Comparison of ENCODE assay signal across 33 cellular contexts in genomic region chr22:44818727-44819126, GRCh38.
"Had no signal": no experiment of that assay in that cellular context is flagged by ENCODE, and none has a peak within 500 bp of the region (broad histone marks: within the 10 kb centered on the region; RNA-seq: fewer than 3 reads in every experiment).

No MANE protein-coding gene starts in this region.

- H3K4me3 Mint-ChIP-seq: activated CD4-positive, alpha-beta memory T cell treated with anti-CD3 and anti-CD28 coated beads, Interleukin-2, amount 10 ng/mL, durations not matched to agents 7 days and 5 days; activated CD8-positive, alpha-beta memory T cell treated with anti-CD3 and anti-CD28 coated beads, Interleukin-2, amount 10 ng/mL, durations not matched to agents 7 days and 5 days; activated naive CD4-positive, alpha-beta T cell treated with anti-CD3 and anti-CD28 coated beads, Interleukin-2, amount 50 U/mL, for 24 hours; activated naive CD8-positive, alpha-beta T cell treated with anti-CD3 and anti-CD28 coated beads, Interleukin-2, amount 10 ng/mL, durations not matched to agents 7 days and 5 days had no signal

- H3K36me3 ChIP-seq: ascending aorta, cardiac muscle cell, Peyer's patch had no signal

- H3K27ac Mint-ChIP-seq: activated CD4-positive, alpha-beta memory T cell treated with anti-CD3 and anti-CD28 coated beads, Interleukin-2, amount 10 ng/mL, durations not matched to agents 7 days and 5 days; activated CD8-positive, alpha-beta memory T cell treated with anti-CD3 and anti-CD28 coated beads, Interleukin-2, amount 10 ng/mL, durations not matched to agents 7 days and 5 days; activated naive CD4-positive, alpha-beta T cell treated with anti-CD3 and anti-CD28 coated beads, Interleukin-2, amount 50 U/mL, for 24 hours; activated naive CD8-positive, alpha-beta T cell treated with anti-CD3 and anti-CD28 coated beads, Interleukin-2, amount 10 ng/mL, durations not matched to agents 7 days and 5 days had no signal

- H3K27me3 Mint-ChIP-seq: activated CD4-positive, alpha-beta memory T cell treated with anti-CD3 and anti-CD28 coated beads, Interleukin-2, amount 10 ng/mL, durations not matched to agents 7 days and 5 days; activated CD8-positive, alpha-beta memory T cell treated with anti-CD3 and anti-CD28 coated beads, Interleukin-2, amount 10 ng/mL, durations not matched to agents 7 days and 5 days had no signal

- H3K27ac ChIP-seq: ascending aorta, cardiac muscle cell, Peyer's patch, VCaP had no signal

- H3K9me3 Mint-ChIP-seq: activated CD4-positive, alpha-beta memory T cell treated with anti-CD3 and anti-CD28 coated beads, Interleukin-2, amount 10 ng/mL, durations not matched to agents 7 days and 5 days; activated naive CD4-positive, alpha-beta T cell treated with anti-CD3 and anti-CD28 coated beads, Interleukin-2, amount 50 U/mL, for 24 hours; activated naive CD8-positive, alpha-beta T cell treated with anti-CD3 and anti-CD28 coated beads, Interleukin-2, amount 10 ng/mL, durations not matched to agents 7 days and 5 days had no signal

- H3K4me1 ChIP-seq: ascending aorta, Peyer's patch had no signal

- H3K4me3 ChIP-seq: ascending aorta, cardiac muscle cell, Peyer's patch had no signal

- H3K9me3 ChIP-seq: ascending aorta, Peyer's patch had no signal

- H3K4me1 Mint-ChIP-seq: activated CD4-positive, alpha-beta memory T cell treated with anti-CD3 and anti-CD28 coated beads, Interleukin-2, amount 10 ng/mL, durations not matched to agents 7 days and 5 days; activated CD8-positive, alpha-beta memory T cell treated with anti-CD3 and anti-CD28 coated beads, Interleukin-2, amount 10 ng/mL, durations not matched to agents 7 days and 5 days; activated naive CD4-positive, alpha-beta T cell treated with anti-CD3 and anti-CD28 coated beads, Interleukin-2, amount 50 U/mL, for 24 hours; activated naive CD8-positive, alpha-beta T cell treated with anti-CD3 and anti-CD28 coated beads, Interleukin-2, amount 10 ng/mL, durations not matched to agents 7 days and 5 days had no signal

- ATAC-seq: activated CD8-positive, alpha-beta memory T cell treated with anti-CD3 and anti-CD28 coated beads, Interleukin-2, amount 10 ng/mL, durations not matched to agents 7 days and 5 days; PC-3; Right ventricle myocardium inferior had no signal

- DNase-seq: activated CD4-positive, alpha-beta memory T cell treated with anti-CD3 and anti-CD28 coated beads, Interleukin-2, amount 10 ng/mL, durations not matched to agents 7 days and 5 days; activated CD4-positive, alpha-beta T cell treated with anti-CD3 and anti-CD28 coated beads for 1 hour; activated CD4-positive, alpha-beta T cell treated with anti-CD3 and anti-CD28 coated beads for 48 hours; activated CD4-positive, CD25-positive, alpha-beta regulatory T cell; activated CD8-positive, alpha-beta memory T cell treated with anti-CD3 and anti-CD28 coated beads for 24 hours; activated CD8-positive, alpha-beta memory T cell treated with anti-CD3 and anti-CD28 coated beads, Interleukin-2, amount 10 ng/mL, durations not matched to agents 7 days and 5 days; activated CD8-positive, alpha-beta memory T cell treated with anti-CD3 and anti-CD28 coated beads, Interleukin-2, amount 50 U/mL, for 48 hours; activated effector memory CD4-positive, alpha-beta T cell treated with Interleukin-2 at 50 U/mL for 16 hours; activated naive CD8-positive, alpha-beta T cell treated with anti-CD3 and anti-CD28 coated beads, Interleukin-2, amount 10 ng/mL, durations not matched to agents 7 days and 5 days; activated T-cell treated with anti-CD3 and anti-CD28 coated beads, Interleukin-2, amount 50 U/mL, for 48 hours; amygdala; IMR-90; Karpas-422; KBM-7; NCI-H1105; NCI-H1417 treated with DMSO at 0.1 percent for 48 hours; NCI-H187 treated with DMSO at 0.1 percent for 48 hours; NCI-H2081; NCI-H345; NCI-H524 treated with DMSO at 0.1 percent for 48 hours; NK-92 treated with Interleukin-12 subunit alpha and Interleukin-12 subunit beta, amount 100 ng/mL, for 24 hours; PC-3; Peyer's patch; RPMI8226; SW 1271; T-helper 1 cell; T-helper 2 cell; T-helper 9 cell had no signal

- H3K36me3 Mint-ChIP-seq: activated CD8-positive, alpha-beta memory T cell treated with anti-CD3 and anti-CD28 coated beads, Interleukin-2, amount 10 ng/mL, durations not matched to agents 7 days and 5 days; activated naive CD4-positive, alpha-beta T cell treated with anti-CD3 and anti-CD28 coated beads, Interleukin-2, amount 50 U/mL, for 24 hours; activated naive CD8-positive, alpha-beta T cell treated with anti-CD3 and anti-CD28 coated beads, Interleukin-2, amount 10 ng/mL, durations not matched to agents 7 days and 5 days had no signal

- H3K27me3 ChIP-seq: ascending aorta, cardiac muscle cell, Peyer's patch had no signal
